ENCODE assay signal across 8 cellular contexts in the genomic region with DNA sequence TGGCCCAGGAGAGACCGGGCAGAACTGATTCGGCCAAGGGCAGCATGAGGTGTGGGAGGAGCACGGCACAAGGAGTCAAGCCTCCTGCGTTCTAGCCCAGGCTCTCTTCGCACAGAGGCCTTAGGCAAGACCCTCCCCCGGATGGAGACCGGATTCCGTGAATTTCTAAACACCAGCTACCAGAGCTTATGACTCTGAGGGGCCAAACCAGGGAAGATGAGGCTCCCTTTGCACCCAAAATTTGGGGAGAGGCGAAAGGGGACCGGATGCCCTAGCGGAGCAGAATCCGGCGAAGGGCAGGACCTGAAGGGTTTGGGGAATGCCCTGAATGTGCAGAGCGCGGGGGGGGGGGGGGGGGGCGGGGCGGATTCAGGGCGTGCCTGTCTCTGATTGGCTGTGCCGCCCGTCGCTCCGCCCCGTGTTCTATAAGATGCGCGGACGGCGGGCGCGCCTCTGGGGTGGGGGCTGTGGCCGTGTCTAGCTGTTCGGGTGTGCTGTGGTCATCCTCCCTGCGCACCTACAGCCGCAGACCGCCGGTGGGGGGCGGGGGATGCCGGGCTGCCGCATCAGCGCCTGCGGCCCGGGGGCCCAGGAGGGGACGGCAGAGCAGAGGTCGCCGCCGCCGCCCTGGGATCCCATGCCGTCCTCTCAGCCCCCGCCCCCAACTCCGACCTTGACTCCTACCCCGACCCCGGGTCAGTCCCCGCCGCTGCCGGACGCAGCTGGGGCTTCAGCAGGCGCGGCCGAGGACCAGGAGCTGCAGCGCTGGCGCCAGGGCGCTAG. TPM values are rescaled to one million over a fixed set of nuclear protein-coding genes. Genes with fewer than 3 reads are reported as not detected.
DNase-seq lines count a peak whose midpoint lies in the region; ATAC-seq and TF ChIP-seq lines count a peak whose summit lies in the region.

A gene with protein sequence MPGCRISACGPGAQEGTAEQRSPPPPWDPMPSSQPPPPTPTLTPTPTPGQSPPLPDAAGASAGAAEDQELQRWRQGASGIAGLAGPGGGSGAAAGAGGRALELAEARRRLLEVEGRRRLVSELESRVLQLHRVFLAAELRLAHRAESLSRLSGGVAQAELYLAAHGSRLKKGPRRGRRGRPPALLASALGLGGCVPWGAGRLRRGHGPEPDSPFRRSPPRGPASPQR (plus strand): TSS at position 456 of the 783 bp plus-strand sequence. CDS start 95 bp downstream, at position 551.

- peaks cover 25% of the 10 kb centered on the region for H3K36me3 ChIP-seq in NT2/D1 (ENCODE audit: insufficient read depth, insufficient read length, low read length)
- peaks cover 19% of the 10 kb centered on the region for H3K36me3 ChIP-seq in mucosa of stomach (ENCODE audit: control insufficient read depth, insufficient read depth, low read length)

- H3K9me3 ChIP-seq in NT2/D1 (ENCODE audit: insufficient read depth, low read length): no peaks in the 10 kb centered on the region
- H3K9me3 ChIP-seq in mucosa of stomach (ENCODE audit: control insufficient read depth, low read length): no peaks in the 10 kb centered on the region

- peak within 1 kb of the TSS; percentile 93 for H3K4me3 ChIP-seq in NT2/D1 (ENCODE audit: insufficient read length, low read depth)
- H3K4me3 ChIP-seq in epithelial cell of proximal tubule (ENCODE audit: low read depth, low read length): peak within 1 kb of the TSS; percentile 87
- H3K4me3 ChIP-seq in mucosa of stomach (ENCODE audit: low read length): peak within 1 kb of the TSS; percentile 50

- H3K27me3 ChIP-seq in NT2/D1 (ENCODE audit: insufficient read depth, insufficient read length) (no peaks in the 10 kb centered on the region), mucosa of stomach (ENCODE audit: control insufficient read depth, insufficient read depth, low read length) (no peaks in the 10 kb centered on the region)

- no peak for TF ChIP-seq CTCF in epithelial cell of proximal tubule (conservative IDR thresholded peaks at IDR 0.05; ENCODE audit: low read depth, low read length)

- ATAC-seq in HG03095 (IDR thresholded peaks at IDR 0.05; ENCODE audit: unreplicated experiment): peak; percentile 53
- no peak for ATAC-seq in GM21526 (IDR thresholded peaks at IDR 0.05; ENCODE audit: low FRiP score, unreplicated experiment)

- peaks cover 36% of the 10 kb centered on the region for H3K4me1 ChIP-seq in NT2/D1 (ENCODE audit: insufficient read depth, insufficient read length)
- H3K4me1 ChIP-seq in mucosa of stomach (ENCODE audit: control insufficient read depth, insufficient read depth, low read length): peaks cover 45% of the 10 kb centered on the region

- H3K9ac ChIP-seq in NT2/D1 (ENCODE audit: insufficient read length, low read depth) (peak within 1 kb of the TSS; percentile 96), mucosa of stomach (ENCODE audit: low read length) (peak within 1 kb of the TSS; percentile 87)

- peak; percentile 81 for DNase-seq in Daoy (ENCODE audit: low read depth)
- peak; percentile 91 for DNase-seq in NT2/D1 (ENCODE audit: low read depth, low spot score)
- DNase-seq in activated T-cell treated with anti-CD3 and anti-CD28 coated beads for 48 hours (ENCODE audit: low read depth): peak; percentile 63
- DNase-seq in epithelial cell of proximal tubule (ENCODE audit: low read depth): no peak
- peak; percentile 54 for DNase-seq in stimulated activated CD8-positive, alpha-beta memory T cell treated with anti-CD3 and anti-CD28 coated beads, Interleukin-4, amount 100 ng/mL, for 24 hours (ENCODE audit: low read depth)

RNA-seq across cellular contexts. Expression of the gene that starts here (rescaled TPM):
- 3.3 and 4.4 TPM in 2 replicates for total RNA-seq in Daoy (2014; rRNA removed; shearing (Covaris generic))
- 89.9 and 159 TPM in 2 replicates for total RNA-seq in epithelial cell of proximal tubule

Comparison
In these comparisons a context has a peak if more than half of its experiments do, and no peak if none do; other contexts are left out.
1. RNA of the gene that starts here (total RNA-seq): 89.9 to 159 TPM in epithelial cell of proximal tubule; 3.3 to 4.4 TPM in Daoy; every median in the first group is over 10 times any median in the second.
2. Peak in every context shown above with its lines, with median percentiles within 50 percentile points of each other: H3K4me3 ChIP-seq.